20 cellular contexts compared by ENCODE assay signal in genomic region chr2:84429328-84429727, GRCh38.
"Had no signal": no experiment of that assay in that cellular context is flagged by ENCODE, and none has a peak within 500 bp of the region (broad histone marks: within the 10 kb centered on the region; RNA-seq: fewer than 3 reads in every experiment).

No MANE protein-coding gene starts in this region.

- H3K79me2 ChIP-seq: hepatocyte had no signal

- H3K27me3 Mint-ChIP-seq: memory B cell; stimulated activated naive CD8-positive, alpha-beta T cell treated with anti-CD3 and anti-CD28 coated beads, Interleukin-15, amount 100 ng/mL, for 72 hours; type B pancreatic cell had no signal

- H3K4me3 Mint-ChIP-seq: memory B cell; natural killer cell; stimulated activated naive CD8-positive, alpha-beta T cell treated with anti-CD3 and anti-CD28 coated beads, Interleukin-15, amount 100 ng/mL, for 72 hours; type B pancreatic cell had no signal

- H2AFZ ChIP-seq: hepatocyte had no signal

- ATAC-seq: left lung; lower lobe of right lung; natural killer cell; pancreas; right lobe of liver; stimulated activated naive CD8-positive, alpha-beta T cell treated with anti-CD3 and anti-CD28 coated beads, Interleukin-15, amount 100 ng/mL, for 72 hours had no signal

- H3K9me3 Mint-ChIP-seq: memory B cell; natural killer cell; stimulated activated naive CD8-positive, alpha-beta T cell treated with anti-CD3 and anti-CD28 coated beads, Interleukin-15, amount 100 ng/mL, for 72 hours; type B pancreatic cell had no signal

- H3K9me3 ChIP-seq: left lung, lower lobe of right lung, neutrophil, pancreas, right lobe of liver, thyroid gland had no signal

- H3K4me1 ChIP-seq: lower lobe of right lung, pancreas had no signal

- DNase-seq: cerebellar nuclear complex; cortex of kidney; head of caudate nucleus; kidney; left lung; lower lobe of right lung; natural killer cell; pancreas; retina; right lobe of liver; small intestine; stimulated activated CD4-positive, alpha-beta T cell treated with anti-CD3 and anti-CD28 coated beads, Interleukin-15, amount 100 ng/mL, for 24 hours; stimulated activated CD4-positive, alpha-beta T cell treated with anti-CD3 and anti-CD28 coated beads, Interleukin-2, amount 100 ng/mL, for 48 hours; stimulated activated naive CD4-positive, alpha-beta T cell; stimulated activated naive CD8-positive, alpha-beta T cell treated with anti-CD3 and anti-CD28 coated beads, Interleukin-15, amount 100 ng/mL, for 72 hours; thyroid gland had no signal

- H3K27me3 ChIP-seq: hepatocyte, left lung, neutrophil, pancreas, right lobe of liver, thyroid gland had no signal

- H3K4me1 Mint-ChIP-seq: stimulated activated naive CD8-positive, alpha-beta T cell treated with anti-CD3 and anti-CD28 coated beads, Interleukin-15, amount 100 ng/mL, for 72 hours had no signal

- H3K4me2 ChIP-seq: hepatocyte had no signal

- H3K27ac ChIP-seq: hepatocyte, left lung, lower lobe of right lung, neutrophil, pancreas, right lobe of liver, thyroid gland had no signal

- H3K4me3 ChIP-seq: hepatocyte, left lung, lower lobe of right lung, pancreas, right lobe of liver, thyroid gland had no signal

- H3K27ac Mint-ChIP-seq: stimulated activated naive CD8-positive, alpha-beta T cell treated with anti-CD3 and anti-CD28 coated beads, Interleukin-15, amount 100 ng/mL, for 72 hours; type B pancreatic cell had no signal
